ENCODE assay signal across 22 cellular contexts in the genomic region with DNA sequence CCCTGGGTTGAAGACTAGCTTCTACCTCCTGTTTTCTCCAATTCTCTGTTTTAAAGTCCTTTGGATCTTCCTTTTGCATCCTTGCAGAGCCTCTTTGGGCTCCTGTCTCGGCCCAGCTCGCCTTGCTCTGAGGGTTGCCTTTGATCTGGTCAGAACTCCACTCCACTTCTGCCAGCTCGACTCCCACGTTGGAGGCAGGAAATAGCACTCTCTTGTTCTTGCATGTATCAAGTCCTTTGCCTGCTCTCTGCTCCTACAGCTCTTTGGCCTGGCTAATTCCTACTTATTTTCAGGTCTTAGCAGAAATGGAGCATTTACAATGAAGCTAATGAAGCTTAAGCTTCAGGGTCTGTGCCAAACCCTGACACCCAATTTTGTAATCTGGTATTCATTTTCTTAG.
"Had no signal": no experiment of that assay in that cellular context is flagged by ENCODE, and none has a peak within 500 bp of the region (broad histone marks: within the 10 kb centered on the region; RNA-seq: fewer than 3 reads in every experiment).

No MANE protein-coding gene starts in this region.

- FAIRE-seq: bronchial epithelial cell, small intestine, TTC549 had no signal

- H3K27ac Mint-ChIP-seq: activated CD8-positive, alpha-beta T cell treated with anti-CD3 and anti-CD28 coated beads, Interleukin-2, amount 10 ng/mL, durations not matched to agents 7 days and 5 days; activated naive CD8-positive, alpha-beta T cell; activated T-cell treated with anti-CD3 and anti-CD28 coated beads, Interleukin-2, amount 50 U/mL, for 24 hours; activated T-helper 2 cell treated with anti-CD3 and anti-CD28 coated beads, Interferon-gamma antibody, Interleukin-2, Interleukin-4, amounts not matched to agents 10 μg/mL and 5 μg/mL and 100 μg/mL, durations not matched to agents 14 hours and 24 hours and 36 hours; endodermal cell; natural killer cell treated with Interleukin-12 subunit alpha and Interleukin-12 subunit beta and Interleukin-15 and Interleukin-18, amount 100 ng/mL, for 72 hours; stimulated activated effector memory CD8-positive, alpha-beta T cell treated with anti-CD3 and anti-CD28 coated beads, Interleukin-12 subunit alpha, Interleukin-12 subunit beta, amount 100 ng/mL, for 72 hours; stimulated activated naive CD8-positive, alpha-beta T cell treated with anti-CD3 and anti-CD28 coated beads, Interleukin-15, amount 100 ng/mL, for 72 hours had no signal

- H3K36me3 Mint-ChIP-seq: activated naive CD8-positive, alpha-beta T cell; natural killer cell treated with Interleukin-12 subunit alpha and Interleukin-12 subunit beta and Interleukin-15 and Interleukin-18, amount 100 ng/mL, for 72 hours; stimulated activated effector memory CD8-positive, alpha-beta T cell treated with anti-CD3 and anti-CD28 coated beads, Interleukin-12 subunit alpha, Interleukin-12 subunit beta, amount 100 ng/mL, for 72 hours had no signal

- H3K4me3 Mint-ChIP-seq: activated CD8-positive, alpha-beta T cell treated with anti-CD3 and anti-CD28 coated beads, Interleukin-2, amount 10 ng/mL, durations not matched to agents 7 days and 5 days; activated naive CD8-positive, alpha-beta T cell; activated T-cell treated with anti-CD3 and anti-CD28 coated beads, Interleukin-2, amount 50 U/mL, for 24 hours; endodermal cell; natural killer cell treated with Interleukin-12 subunit alpha and Interleukin-12 subunit beta and Interleukin-15 and Interleukin-18, amount 100 ng/mL, for 72 hours; stimulated activated effector memory CD8-positive, alpha-beta T cell treated with anti-CD3 and anti-CD28 coated beads, Interleukin-12 subunit alpha, Interleukin-12 subunit beta, amount 100 ng/mL, for 72 hours; stimulated activated naive CD8-positive, alpha-beta T cell treated with anti-CD3 and anti-CD28 coated beads, Interleukin-15, amount 100 ng/mL, for 72 hours had no signal

- ATAC-seq: activated CD8-positive, alpha-beta T cell treated with anti-CD3 and anti-CD28 coated beads, Interleukin-2, amount 10 ng/mL, durations not matched to agents 7 days and 5 days; left ventricle myocardium superior; natural killer cell treated with Interleukin-12 subunit alpha and Interleukin-12 subunit beta and Interleukin-15 and Interleukin-18, amount 100 ng/mL, for 72 hours; sciatic nerve; stimulated activated effector memory CD8-positive, alpha-beta T cell treated with anti-CD3 and anti-CD28 coated beads, Interleukin-12 subunit alpha, Interleukin-12 subunit beta, amount 100 ng/mL, for 72 hours; stimulated activated naive CD8-positive, alpha-beta T cell treated with anti-CD3 and anti-CD28 coated beads, Interleukin-15, amount 100 ng/mL, for 72 hours had no signal

- DNase-seq: activated CD4-positive, alpha-beta T cell treated with anti-CD3 and anti-CD28 coated beads for 1 hour; activated CD4-positive, alpha-beta T cell treated with anti-CD3 and anti-CD28 coated beads, Interleukin-2, amount 50 U/mL, for 1 hour; activated CD8-positive, alpha-beta T cell treated with anti-CD3 and anti-CD28 coated beads, Interleukin-2, amount 10 ng/mL, durations not matched to agents 7 days and 5 days; activated naive CD4-positive, alpha-beta T cell; activated T-cell treated with anti-CD3 and anti-CD28 coated beads, Interleukin-2, amount 50 U/mL, for 24 hours; adrenal gland; cerebellar nuclear complex; cortex of kidney; endodermal cell; left ventricle myocardium superior; small intestine; stimulated activated CD4-positive, alpha-beta T cell treated with anti-CD3 and anti-CD28 coated beads, Interleukin-2, amount 100 ng/mL, for 24 hours; stimulated activated naive CD8-positive, alpha-beta T cell treated with anti-CD3 and anti-CD28 coated beads, Interleukin-15, amount 100 ng/mL, for 72 hours; T-helper 1 cell had no signal

- H3K9me3 ChIP-seq: adrenal gland, tibial nerve had no signal

- H3K27me3 Mint-ChIP-seq: activated naive CD8-positive, alpha-beta T cell; activated T-cell treated with anti-CD3 and anti-CD28 coated beads, Interleukin-2, amount 50 U/mL, for 24 hours; stimulated activated naive CD8-positive, alpha-beta T cell treated with anti-CD3 and anti-CD28 coated beads, Interleukin-15, amount 100 ng/mL, for 72 hours had no signal

- H3K4me1 Mint-ChIP-seq: stimulated activated effector memory CD8-positive, alpha-beta T cell treated with anti-CD3 and anti-CD28 coated beads, Interleukin-12 subunit alpha, Interleukin-12 subunit beta, amount 100 ng/mL, for 72 hours had no signal

- H3K4me1 ChIP-seq: adrenal gland, tibial nerve had no signal

- H3K36me3 ChIP-seq: adrenal gland, tibial nerve had no signal

- H3K27me3 ChIP-seq: adrenal gland, tibial nerve had no signal

- H3K4me3 ChIP-seq: adrenal gland, tibial nerve had no signal

- H3K9me3 Mint-ChIP-seq: activated T-cell treated with anti-CD3 and anti-CD28 coated beads, Interleukin-2, amount 50 U/mL, for 24 hours; activated T-helper 2 cell treated with anti-CD3 and anti-CD28 coated beads, Interferon-gamma antibody, Interleukin-2, Interleukin-4, amounts not matched to agents 10 μg/mL and 5 μg/mL and 100 μg/mL, durations not matched to agents 14 hours and 24 hours and 36 hours; endodermal cell; natural killer cell treated with Interleukin-12 subunit alpha and Interleukin-12 subunit beta and Interleukin-15 and Interleukin-18, amount 100 ng/mL, for 72 hours; stimulated activated effector memory CD8-positive, alpha-beta T cell treated with anti-CD3 and anti-CD28 coated beads, Interleukin-12 subunit alpha, Interleukin-12 subunit beta, amount 100 ng/mL, for 72 hours; stimulated activated naive CD8-positive, alpha-beta T cell treated with anti-CD3 and anti-CD28 coated beads, Interleukin-15, amount 100 ng/mL, for 72 hours had no signal

- H3K27ac ChIP-seq: adrenal gland, tibial nerve had no signal
